ENCODE assay signal across 16 cellular contexts in genomic region chr3:71214797-71215196, GRCh38.
"Had no signal": no experiment of that assay in that cellular context is flagged by ENCODE, and none has a peak within 500 bp of the region (broad histone marks: within the 10 kb centered on the region; RNA-seq: fewer than 3 reads in every experiment).

No MANE protein-coding gene starts in this region.

- H3K27ac Mint-ChIP-seq: dendritic cell treated with granulocyte-macrophage colony-stimulating factor and Interleukin-4, amounts not matched to agents 40 ng/mL and 50 ng/mL, for 4 days; nephron had no signal

- H2AFZ ChIP-seq: parathyroid adenoma had no signal

- DNase-seq: activated CD4-positive, alpha-beta T cell treated with anti-CD3 and anti-CD28 coated beads, Interleukin-2, amount 50 U/mL, for 1 hour; amygdala; effector memory CD4-positive, alpha-beta T cell; esophagus squamous epithelium; stimulated activated CD4-positive, alpha-beta T cell treated with anti-CD3 and anti-CD28 coated beads, Interleukin-4, amount 100 ng/mL, for 4 hours; stimulated activated naive CD4-positive, alpha-beta T cell treated with Interleukin-2 at 50 U/mL for 16 hours; T-helper 1 cell; T-helper 9 cell; transverse colon had no signal

- H3K4me1 ChIP-seq: parathyroid adenoma had no signal

- ATAC-seq: sciatic nerve had no signal

- H3K4me3 ChIP-seq: cardiac muscle cell, esophagus squamous epithelium, smooth muscle cell, suprapubic skin, transverse colon had no signal

- H3K9me3 ChIP-seq: esophagus squamous epithelium, suprapubic skin, transverse colon had no signal

- H3K36me3 ChIP-seq: cardiac muscle cell, esophagus squamous epithelium, suprapubic skin, transverse colon had no signal

- H3K4me3 Mint-ChIP-seq: dendritic cell treated with granulocyte-macrophage colony-stimulating factor and Interleukin-4, amounts not matched to agents 40 ng/mL and 50 ng/mL, for 4 days; nephron had no signal

- H3K27me3 Mint-ChIP-seq: dendritic cell treated with granulocyte-macrophage colony-stimulating factor and Interleukin-4, amounts not matched to agents 40 ng/mL and 50 ng/mL, for 4 days had no signal

- H3K9me3 Mint-ChIP-seq: dendritic cell treated with granulocyte-macrophage colony-stimulating factor and Interleukin-4, amounts not matched to agents 40 ng/mL and 50 ng/mL, for 4 days; nephron had no signal

- H3K4me2 ChIP-seq: smooth muscle cell had no signal

- H3K27me3 ChIP-seq: cardiac muscle cell, esophagus squamous epithelium, suprapubic skin, transverse colon had no signal

- H3K27ac ChIP-seq: cardiac muscle cell, esophagus squamous epithelium, parathyroid adenoma, suprapubic skin, transverse colon had no signal
